In genomic region chr5:178208540-178209227, GRCh38 we compare ENCODE assay signal across 12 cellular contexts. TPM values are rescaled to one million over a fixed set of nuclear protein-coding genes. Genes with fewer than 3 reads are reported as not detected.
DNase-seq lines count a peak whose midpoint lies in the region; ATAC-seq and TF ChIP-seq lines count a peak whose summit lies in the region.
"Had no signal": no experiment of that assay in that cellular context is flagged by ENCODE, and none has a peak within 500 bp of the region (broad histone marks: within the 10 kb centered on the region; RNA-seq: fewer than 3 reads in every experiment).

No MANE protein-coding gene starts in this region.

- no peak overlapping the region for H4K8ac ChIP-seq in mesendoderm (ENCODE audit: low read depth, low read length)

- peaks cover 39% of the 10 kb centered on the region for H3K36me3 Mint-ChIP-seq in CD4-positive, CD25-positive, alpha-beta regulatory T cell
- H3K36me3 Mint-ChIP-seq in activated CD8-positive, alpha-beta T cell treated with anti-CD3 and anti-CD28 coated beads for 36 hours (ENCODE audit: low read depth) = peaks cover 74% of the 10 kb centered on the region
- H3K36me3 Mint-ChIP-seq in CD14-positive monocyte = peaks cover 75 to 76% of the 10 kb centered on the region in 2 donors

- H3K27ac ChIP-seq in CD4-positive, CD25-positive, alpha-beta regulatory T cell (ENCODE audit: insufficient read depth, low read length, poor library complexity, severe bottlenecking) = peak overlapping the region; percentile 14
- no peak overlapping the region for H3K27ac ChIP-seq in mesendoderm (ENCODE audit: low read depth, low read length)
- H3K27ac ChIP-seq: uterus had no signal

- peaks cover 0 to 2% (median 0%) of the 10 kb centered on the region in 7 donors for H3K9me3 Mint-ChIP-seq in CD4-positive, CD25-positive, alpha-beta regulatory T cell
- H3K9me3 Mint-ChIP-seq in activated CD8-positive, alpha-beta T cell treated with anti-CD3 and anti-CD28 coated beads for 36 hours = no peaks in the 10 kb centered on the region
- H3K9me3 Mint-ChIP-seq in CD14-positive monocyte = no peaks in the 10 kb centered on the region

- H3K27me3 Mint-ChIP-seq in CD4-positive, CD25-positive, alpha-beta regulatory T cell = no peaks in the 10 kb centered on the region
- peaks cover 2% of the 10 kb centered on the region for H3K27me3 Mint-ChIP-seq in activated CD8-positive, alpha-beta T cell treated with anti-CD3 and anti-CD28 coated beads for 36 hours
- peaks cover 0 to 1% (median 0%) of the 10 kb centered on the region in 3 donors for H3K27me3 Mint-ChIP-seq in CD14-positive monocyte (ENCODE audit: low read depth in 3 of 3)

- H2AK5ac ChIP-seq in mesendoderm (ENCODE audit: low read length) = no peak overlapping the region

- H3K4me2 ChIP-seq in mesendoderm (ENCODE audit: low read length) = no peak overlapping the region

- no peak overlapping the region for H3K4me3 ChIP-seq in CD4-positive, CD25-positive, alpha-beta regulatory T cell (ENCODE audit: low read depth, low read length)
- H3K4me3 ChIP-seq in mesendoderm (ENCODE audit: low read length) = no peak overlapping the region
- H3K4me3 ChIP-seq: heart right ventricle, uterus had no signal

- no peaks in the 10 kb centered on the region for H3K9me3 ChIP-seq in CD4-positive, CD25-positive, alpha-beta regulatory T cell (ENCODE audit: control insufficient read depth in 2 of 2, low read length in 2 of 2)
- H3K9me3 ChIP-seq: heart right ventricle, uterus had no signal

- no CpG with 5 or more reads among the region's 5 CpGs for WGBS in mesendoderm (ENCODE audit: extremely low coverage, insufficient coverage, low lambda C conversion rate)

- H2BK15ac ChIP-seq in mesendoderm (replicated peaks; ENCODE audit: low read depth) = no peak overlapping the region

- H3K4me3 Mint-ChIP-seq in CD4-positive, CD25-positive, alpha-beta regulatory T cell = peak overlapping the region in 2 of 4 donors; percentile 47 to 60
- H3K4me3 Mint-ChIP-seq in activated CD8-positive, alpha-beta T cell treated with anti-CD3 and anti-CD28 coated beads for 36 hours = no peak overlapping the region
- H3K4me3 Mint-ChIP-seq in CD14-positive monocyte = no peak overlapping the region

- no peak for TF ChIP-seq POLR2A in GM18505 (IDR thresholded peaks at IDR 0.05; ENCODE audit: borderline replicate concordance, extremely low read depth, insufficient read depth, insufficient read length)

- peaks cover 33% of the 10 kb centered on the region for H3K4me1 ChIP-seq in CD4-positive, CD25-positive, alpha-beta regulatory T cell (ENCODE audit: control insufficient read depth, insufficient read depth, low read length, poor library complexity, severe bottlenecking)
- peaks cover 5% of the 10 kb centered on the region for H3K4me1 ChIP-seq in mesendoderm (ENCODE audit: control insufficient read depth, low read depth, low read length)

- no peak for DNase-seq in CD4-positive, CD25-positive, alpha-beta regulatory T cell
- no peak for DNase-seq in activated CD8-positive, alpha-beta T cell treated with anti-CD3 and anti-CD28 coated beads for 36 hours
- DNase-seq in mesendoderm (peak; percentile 64), CD14-positive monocyte (ENCODE audit: low spot score) (no peak), NCI-H510A treated with DMSO at 0.1 percent for 48 hours (lab: John Stamatoyannopoulos, UW) (no peak)
- no peak for DNase-seq in central memory CD4-positive, alpha-beta T cell
- DNase-seq: heart right ventricle; naive thymus-derived CD8-positive, alpha-beta T cell; NCI-H446 treated with DMSO at 0.1 percent for 48 hours; uterus had no signal

- H3K27ac Mint-ChIP-seq in CD4-positive, CD25-positive, alpha-beta regulatory T cell = no peak overlapping the region
- H3K27ac Mint-ChIP-seq in activated CD8-positive, alpha-beta T cell treated with anti-CD3 and anti-CD28 coated beads for 36 hours = peak overlapping the region; percentile 68
- H3K27ac Mint-ChIP-seq in CD14-positive monocyte = peak overlapping the region in 3 of 7 donors; percentile 43 to 59 (median 50)

- no peak overlapping the region for H2BK5ac ChIP-seq in mesendoderm (ENCODE audit: low read length)

- H3K79me1 ChIP-seq in mesendoderm (ENCODE audit: low read length) = peaks cover 8% of the 10 kb centered on the region

- no peak overlapping the region for H3K18ac ChIP-seq in mesendoderm (ENCODE audit: low read length)

- H3K4me1 Mint-ChIP-seq in CD4-positive, CD25-positive, alpha-beta regulatory T cell = peaks cover 5 to 54% (median 36%) of the 10 kb centered on the region in 4 donors
- peaks cover 35% of the 10 kb centered on the region for H3K4me1 Mint-ChIP-seq in activated CD8-positive, alpha-beta T cell treated with anti-CD3 and anti-CD28 coated beads for 36 hours (ENCODE audit: low read depth)
- peaks cover 30% of the 10 kb centered on the region for H3K4me1 Mint-ChIP-seq in CD14-positive monocyte

- no peak overlapping the region for H3K56ac ChIP-seq in mesendoderm (ENCODE audit: low read length)

- intact Hi-C loops in activated CD8-positive, alpha-beta T cell treated with anti-CD3 and anti-CD28 coated beads for 36 hours (cut with micrococcal nuclease) = no loop called here
- intact Hi-C loops in CD14-positive monocyte (cut with micrococcal nuclease) = no loop called here

- POLR2A ChIA-PET in activated CD8-positive, alpha-beta T cell treated with anti-CD3 and anti-CD28 coated beads for 36 hours (lab: Charles Lee) = interaction anchor here (1.3 to 16.9 kb wide), 3 partner anchors 7 to 25 kb away, joined by 4 to 431 read pairs (median 114); partner anchors contain the start of gene PHYKPL

- H3K9ac ChIP-seq in mesendoderm (ENCODE audit: low read length) = no peak overlapping the region

- no peak overlapping the region for H4K5ac ChIP-seq in mesendoderm (ENCODE audit: low read length)

- H3K27me3 ChIP-seq in CD4-positive, CD25-positive, alpha-beta regulatory T cell (ENCODE audit: control insufficient read depth, insufficient read depth, low read length) = no peaks in the 10 kb centered on the region
- H3K27me3 ChIP-seq in mesendoderm (ENCODE audit: insufficient read depth, low read length, poor library complexity) = no peaks in the 10 kb centered on the region
- H3K27me3 ChIP-seq: heart right ventricle, uterus had no signal

- CTCF ChIA-PET in activated CD8-positive, alpha-beta T cell treated with anti-CD3 and anti-CD28 coated beads for 36 hours (lab: Charles Lee) = no interaction called here

- peak; percentile 27 for TF ChIP-seq CTCF in GM12873 (IDR thresholded peaks at IDR 0.05; ENCODE audit: insufficient read depth, low read depth, low read length, missing control alignments)
- peak; percentile 33 for TF ChIP-seq CTCF in activated CD8-positive, alpha-beta T cell treated with anti-CD3 and anti-CD28 coated beads for 36 hours (IDR thresholded peaks at IDR 0.05)
- TF ChIP-seq CTCF in CD14-positive monocyte (IDR thresholded peaks at IDR 0.05) = no peak

- no peak overlapping the region for H3K4ac ChIP-seq in mesendoderm (ENCODE audit: low read depth, low read length)

- peaks cover 45% of the 10 kb centered on the region for H3K79me2 ChIP-seq in mesendoderm (ENCODE audit: control insufficient read depth, insufficient read depth, low read length)

- no peak overlapping the region for H2BK120ac ChIP-seq in mesendoderm (ENCODE audit: low read depth, low read length)

- H3K36me3 ChIP-seq in CD4-positive, CD25-positive, alpha-beta regulatory T cell (ENCODE audit: control insufficient read depth, insufficient read depth, low read length) = peaks cover 73% of the 10 kb centered on the region
- peaks cover 55% of the 10 kb centered on the region for H3K36me3 ChIP-seq in mesendoderm (ENCODE audit: control insufficient read depth, insufficient read depth, low read length)
- H3K36me3 ChIP-seq: uterus had no signal

- ATAC-seq in CD4-positive, CD25-positive, alpha-beta regulatory T cell (ENCODE audit: low read depth in 2 of 2) = no peak
- no peak for ATAC-seq in activated CD8-positive, alpha-beta T cell treated with anti-CD3 and anti-CD28 coated beads for 36 hours
- ATAC-seq in GM18505 (IDR thresholded peaks at IDR 0.05; ENCODE audit: unreplicated experiment) = no peak
- ATAC-seq: heart right ventricle; naive thymus-derived CD8-positive, alpha-beta T cell had no signal

- H3K23ac ChIP-seq in mesendoderm (ENCODE audit: low read length) = no peak overlapping the region

RNA-seq across cellular contexts. Expression of gene HNRNPAB, which starts 4.4 kb away (rescaled TPM):
- total RNA-seq in CD4-positive, CD25-positive, alpha-beta regulatory T cell = 79.5 TPM
- polyA plus RNA-seq in CD4-positive, CD25-positive, alpha-beta regulatory T cell = 10 to 100 TPM; 63.1 to 77.1 (median 64.5) TPM
- total RNA-seq in activated CD8-positive, alpha-beta T cell treated with anti-CD3 and anti-CD28 coated beads for 36 hours = 100 to 1,000 TPM; 392 to 399 TPM
- 447 TPM for polyA plus RNA-seq in mesendoderm (2013, experiment 1 of 2)
- polyA plus RNA-seq in mesendoderm (2013, experiment 2 of 2) = 445 TPM
- polyA plus RNA-seq in CD14-positive monocyte = 10 to 100 TPM; 54.2 to 59.4 TPM

RNA-seq across cellular contexts. Expression of gene GMCL2, which starts 21.5 kb away (rescaled TPM):
- total RNA-seq in CD4-positive, CD25-positive, alpha-beta regulatory T cell = not detected
- under 1 TPM in 1 of 4 donors, not detected in 3; 0.11 TPM for polyA plus RNA-seq in CD4-positive, CD25-positive, alpha-beta regulatory T cell
- total RNA-seq in activated CD8-positive, alpha-beta T cell treated with anti-CD3 and anti-CD28 coated beads for 36 hours = not detected
- 0.01 TPM for polyA plus RNA-seq in mesendoderm (2013, experiment 1 of 2)
- polyA plus RNA-seq in mesendoderm (2013, experiment 2 of 2) = not detected
- polyA plus RNA-seq in CD14-positive monocyte = not detected
- total RNA-seq: heart right ventricle, uterus had no signal
- polyA plus RNA-seq: heart right ventricle; naive thymus-derived CD8-positive, alpha-beta T cell had no signal

RNA-seq across cellular contexts. Expression of gene PHYKPL, which starts 23.9 kb away (rescaled TPM):
- total RNA-seq in CD4-positive, CD25-positive, alpha-beta regulatory T cell = 165 TPM
- polyA plus RNA-seq in CD4-positive, CD25-positive, alpha-beta regulatory T cell = 10 to 100 TPM; 41.5 to 45.5 (median 42.5) TPM
- 10 to 100 TPM; 60.4 to 62.1 TPM for total RNA-seq in activated CD8-positive, alpha-beta T cell treated with anti-CD3 and anti-CD28 coated beads for 36 hours
- 8.1 TPM for polyA plus RNA-seq in mesendoderm (2013, experiment 1 of 2)
- 6.6 TPM for polyA plus RNA-seq in mesendoderm (2013, experiment 2 of 2)
- polyA plus RNA-seq in CD14-positive monocyte = 10 to 100 TPM; 39.2 to 43.0 TPM

RNA-seq across cellular contexts. Expression of gene NHP2, which starts 55.0 kb away (rescaled TPM):
- 43.7 TPM for total RNA-seq in CD4-positive, CD25-positive, alpha-beta regulatory T cell
- 100 to 1,000 TPM; 166 to 198 (median 170) TPM for polyA plus RNA-seq in CD4-positive, CD25-positive, alpha-beta regulatory T cell
- total RNA-seq in activated CD8-positive, alpha-beta T cell treated with anti-CD3 and anti-CD28 coated beads for 36 hours = 100 to 1,000 TPM; 287 to 296 TPM
- 283 TPM for polyA plus RNA-seq in mesendoderm (2013, experiment 1 of 2)
- polyA plus RNA-seq in mesendoderm (2013, experiment 2 of 2) = 289 TPM
- polyA plus RNA-seq in CD14-positive monocyte = 100 to 1,000 TPM; 108 to 139 TPM
